ENCODE assay signal across 12 cellular contexts in genomic region chr1:107016376-107016978, GRCh38.
DNase-seq lines count a peak whose midpoint lies in the region; ATAC-seq lines count a peak whose summit lies in the region.
"Had no signal": no experiment of that assay in that cellular context is flagged by ENCODE, and none has a peak within 500 bp of the region (broad histone marks: within the 10 kb centered on the region; RNA-seq: fewer than 3 reads in every experiment).

No MANE protein-coding gene starts in this region.

- DNase-seq in GM19240 (ENCODE audit: insufficient read length, low spot score) = no peak
- DNase-seq in NCI-H2227 treated with DMSO at 0.1 percent for 48 hours (lab: John Stamatoyannopoulos, UW) = no peak
- no peak for DNase-seq in NCI-H2107 (lab: John Stamatoyannopoulos, UW)
- no peak for DNase-seq in NCI-H1105 (lab: John Stamatoyannopoulos, UW)
- DNase-seq: cerebellar nuclear complex, lower lobe of right lung, NCI-H1048, upper lobe of right lung had no signal

- no peaks in the 10 kb centered on the region for H3K36me3 ChIP-seq in ACC112 (ENCODE audit: insufficient read depth, low read length)
- H3K36me3 ChIP-seq: lower lobe of right lung, upper lobe of right lung had no signal

- peak overlapping the region; percentile 28; the same call in 1 of the 2 replicates for H3K4me3 ChIP-seq in ACC112 (ENCODE audit: low read depth, low read length)
- H3K4me3 ChIP-seq: lower lobe of right lung, upper lobe of right lung had no signal

- no peaks in the 10 kb centered on the region for H3K27me3 ChIP-seq in ACC112 (ENCODE audit: insufficient read depth, low read length)
- H3K27me3 ChIP-seq: upper lobe of right lung had no signal

- H3K4me1 ChIP-seq in ACC112 (ENCODE audit: control insufficient read depth, insufficient read depth, low read length, unreplicated experiment) = no peaks in the 10 kb centered on the region
- H3K4me1 ChIP-seq: lower lobe of right lung, upper lobe of right lung had no signal

- ATAC-seq in GM19035 (IDR thresholded peaks at IDR 0.05; ENCODE audit: unreplicated experiment) = peak; percentile 79
- peak; percentile 64 for ATAC-seq in HG02610 (IDR thresholded peaks at IDR 0.05; ENCODE audit: unreplicated experiment)
- peak; percentile 92 for ATAC-seq in HG03520 (IDR thresholded peaks at IDR 0.05; ENCODE audit: unreplicated experiment)
- ATAC-seq: lower lobe of right lung, upper lobe of right lung had no signal

- peak overlapping the region; percentile 78 for H2AFZ ChIP-seq in ACC112 (ENCODE audit: low read length, unreplicated experiment)

- no peak overlapping the region for H3K27ac ChIP-seq in ACC112 (ENCODE audit: low read depth, low read length)
- H3K27ac ChIP-seq: lower lobe of right lung, upper lobe of right lung had no signal

- no peaks in the 10 kb centered on the region for H3K79me2 ChIP-seq in ACC112 (ENCODE audit: control insufficient read depth, insufficient read depth, low read length, unreplicated experiment)
